In the genomic region with DNA sequence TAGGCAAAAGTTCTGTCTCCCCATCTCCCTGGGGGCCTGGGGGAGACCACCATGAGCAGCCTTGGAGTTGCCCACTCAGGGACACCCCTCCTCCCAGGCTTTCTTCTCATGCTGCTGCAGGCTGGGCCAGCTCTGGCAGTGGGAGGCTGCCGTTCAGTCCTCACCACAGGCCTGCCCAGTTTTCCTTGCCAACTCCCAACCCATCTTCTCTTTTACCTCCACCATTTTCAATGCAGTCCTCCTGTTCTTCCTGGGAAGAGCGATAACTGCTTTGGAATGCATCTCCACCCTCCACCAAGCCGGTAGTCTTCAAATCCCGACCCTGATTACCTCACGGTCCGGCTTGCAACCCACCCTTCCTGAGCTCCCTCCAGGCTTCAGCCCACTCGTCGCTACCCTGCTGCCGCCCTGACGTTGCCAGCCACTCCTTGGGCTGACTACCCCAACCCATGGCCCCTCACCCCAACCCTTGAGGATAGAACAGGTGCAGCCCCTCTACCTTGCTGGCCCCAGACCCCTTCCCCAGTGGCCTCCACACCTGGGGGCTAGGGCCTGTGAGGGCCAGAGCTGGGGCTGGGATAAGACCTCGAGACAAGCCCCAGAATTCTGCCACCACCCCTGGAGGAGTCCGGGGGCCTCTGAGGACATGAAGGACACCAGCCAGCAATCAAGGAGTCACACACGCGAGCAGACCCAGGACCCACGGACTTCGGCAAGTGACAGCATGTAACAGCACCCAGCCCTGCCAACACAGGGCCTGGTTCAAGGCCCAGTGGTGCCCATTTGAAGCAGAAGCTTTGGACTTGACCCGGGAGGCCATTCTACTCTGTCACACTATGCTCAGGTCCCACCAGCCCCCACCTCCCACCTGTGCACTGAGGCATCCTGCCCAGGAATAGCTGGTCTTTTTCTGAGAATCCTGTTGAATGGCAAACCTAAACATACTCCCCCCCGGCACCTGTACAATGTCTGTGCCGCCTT, we compare ENCODE assay signal across 7 cellular contexts. TPM values are rescaled to one million over a fixed set of nuclear protein-coding genes. Genes with fewer than 3 reads are reported as not detected.
A peak's percentile ranks its signal among the peaks of the same experiment; 100 is the strongest.
DNase-seq lines count a peak whose midpoint lies in the region; ATAC-seq, FAIRE-seq and TF ChIP-seq lines count a peak whose summit lies in the region.

No MANE protein-coding gene starts in this region.

- H3K36me3 ChIP-seq in kidney (ENCODE audit: control insufficient read depth in 1 of 2, insufficient read depth in 2 of 2, low read length in 2 of 2) (peaks cover 25 to 28% of the 10 kb centered on the region in 2 donors), thoracic aorta (peaks cover 10% of the 10 kb centered on the region)

- intact Hi-C loops in kidney (cut with DNase I), result no loop called here

- H3K9ac ChIP-seq in kidney (ENCODE audit: low read length in 2 of 2), result no peak overlapping the region

- no peaks in the 10 kb centered on the region for H3K9me3 ChIP-seq in kidney (ENCODE audit: control insufficient read depth in 1 of 2, low read length in 2 of 2)
- H3K9me3 ChIP-seq in thoracic aorta, result no peaks in the 10 kb centered on the region

- H3K4me1 Mint-ChIP-seq in IgD-negative memory B cell, result peaks cover 23 to 60% (median 48%) of the 10 kb centered on the region in 3 donors

- peak overlapping the region; percentile 60 for H3K27ac ChIP-seq in angular gyrus (ENCODE audit: low read depth, low read length)
- peak overlapping the region in 1 of 2 donors; percentile 74 for H3K27ac ChIP-seq in kidney (ENCODE audit: low read depth in 2 of 2, low read length in 2 of 2)
- H3K27ac ChIP-seq in thoracic aorta, result peak overlapping the region; percentile 89 to 90

- DNase-seq in kidney (peak; percentile 66), thoracic aorta (ENCODE audit: low spot score) (no peak), NCI-H82 (lab: John Stamatoyannopoulos, UW) (no peak), SHP77 (lab: John Stamatoyannopoulos, UW) (no peak)

- peaks cover 4% of the 10 kb centered on the region for H3K36me3 Mint-ChIP-seq in IgD-negative memory B cell

- H3K4me1 ChIP-seq in kidney (ENCODE audit: control insufficient read depth in 1 of 2, insufficient read depth in 1 of 2, low read depth in 1 of 2, low read length in 2 of 2), result peaks cover 14 to 65% of the 10 kb centered on the region in 2 donors
- peaks cover 83 to 98% of the 10 kb centered on the region in 2 donors for H3K4me1 ChIP-seq in thoracic aorta (ENCODE audit: control insufficient read depth in 1 of 2, low read depth in 2 of 2)

- H3K4me3 Mint-ChIP-seq in IgD-negative memory B cell, result peak overlapping the region in 2 of 4 donors; percentile 65 to 70

- peak overlapping the region in 2 of 3 donors; percentile 39 to 93 for H3K27ac Mint-ChIP-seq in IgD-negative memory B cell

- FAIRE-seq in kidney (lab: Jason Lieb, UNC), result no peak

- no peaks in the 10 kb centered on the region for H3K27me3 Mint-ChIP-seq in IgD-negative memory B cell

- TF ChIP-seq CTCF in kidney (IDR thresholded peaks at IDR 0.05; ENCODE audit: borderline replicate concordance, extremely low read depth, insufficient read depth) (no peak), thoracic aorta (IDR thresholded peaks at IDR 0.05) (no peak)

- H3K4me3 ChIP-seq in kidney (ENCODE audit: low read length in 2 of 2) (no peak overlapping the region), thoracic aorta (peak overlapping the region; percentile 67)

- no peak for ATAC-seq in thoracic aorta (ENCODE audit: insufficient number of reproducible peaks, low FRiP score, low read depth)
- no peak for ATAC-seq in HG03045 (IDR thresholded peaks at IDR 0.05; ENCODE audit: unreplicated experiment)

- H3K9me3 Mint-ChIP-seq in IgD-negative memory B cell, result no peaks in the 10 kb centered on the region

- no peaks in the 10 kb centered on the region for H3K27me3 ChIP-seq in thoracic aorta (replicated peaks; ENCODE audit: insufficient read depth)

RNA-seq across cellular contexts. Expression of a gene that starts 9.2 kb away (rescaled TPM):
- polyA plus RNA-seq in IgD-negative memory B cell (213 TPM), kidney (ENCODE audit: insufficient read depth, low read depth, low replicate concordance) (176 TPM)
- total RNA-seq in kidney (313 TPM), thoracic aorta (100 to 1,000 TPM; 263 to 408 TPM)
